Comparison of ENCODE assay signal across 9 cellular contexts in the genomic region with DNA sequence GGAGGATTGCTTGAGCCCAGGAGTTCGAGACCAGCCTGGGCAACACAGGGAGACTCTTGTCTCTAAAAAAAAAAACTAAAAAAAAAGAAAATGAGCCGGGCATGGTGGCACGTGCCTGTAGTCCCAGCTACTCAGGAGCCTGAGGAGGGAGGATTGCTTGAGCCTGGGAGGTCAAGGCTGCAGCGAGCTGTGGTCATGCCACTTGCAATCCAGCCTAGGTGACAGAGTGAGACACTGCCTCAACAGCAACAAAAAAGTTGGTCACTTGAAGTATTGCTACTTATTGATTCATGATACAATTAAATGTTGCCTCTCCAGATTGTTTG. TPM values are rescaled to one million over a fixed set of nuclear protein-coding genes. Genes with fewer than 3 reads are reported as not detected.
DNase-seq lines count a peak whose midpoint lies in the region; ATAC-seq and TF ChIP-seq lines count a peak whose summit lies in the region.
"Had no signal": no experiment of that assay in that cellular context is flagged by ENCODE, and none has a peak within 500 bp of the region (broad histone marks: within the 10 kb centered on the region; RNA-seq: fewer than 3 reads in every experiment).

No MANE protein-coding gene starts in this region.

- no peak for ATAC-seq in activated CD4-positive, alpha-beta T cell treated with anti-CD3 and anti-CD28 coated beads for 36 hours
- no peak for ATAC-seq in CD4-positive, alpha-beta T cell (ENCODE audit: poor library complexity)

- no peak overlapping the region for H3K27ac Mint-ChIP-seq in activated CD4-positive, alpha-beta T cell treated with anti-CD3 and anti-CD28 coated beads for 36 hours
- peak overlapping the region; percentile 99 for H3K27ac Mint-ChIP-seq in progenitor cell of endocrine pancreas
- no peak overlapping the region for H3K27ac Mint-ChIP-seq in CD4-positive, alpha-beta T cell

- H3K27me3 ChIP-seq in PC-9 (ENCODE audit: insufficient read depth, low read depth): no peaks in the 10 kb centered on the region
- no peaks in the 10 kb centered on the region for H3K27me3 ChIP-seq in CD4-positive, alpha-beta T cell (ENCODE audit: control insufficient read depth, insufficient read depth, low read length)

- no peaks in the 10 kb centered on the region; the same call in 1 of the 2 replicates for H3K79me2 ChIP-seq in PC-9 (ENCODE audit: low read depth)

- H3K9me3 ChIP-seq in PC-9 (ENCODE audit: insufficient read depth, low read depth): no peaks in the 10 kb centered on the region
- no peaks in the 10 kb centered on the region for H3K9me3 ChIP-seq in CD4-positive, alpha-beta T cell (ENCODE audit: control insufficient read depth, low read length)

- CTCF ChIA-PET in activated CD4-positive, alpha-beta T cell treated with anti-CD3 and anti-CD28 coated beads for 36 hours (lab: Charles Lee): no interaction called here
- CTCF ChIA-PET in PC-9 (lab: Charles Lee): no interaction called here
- CTCF ChIA-PET in CD4-positive, alpha-beta T cell (lab: Charles Lee): no interaction called here

- peaks cover 10% of the 10 kb centered on the region for H3K27me3 Mint-ChIP-seq in activated CD4-positive, alpha-beta T cell treated with anti-CD3 and anti-CD28 coated beads for 36 hours
- H3K27me3 Mint-ChIP-seq in progenitor cell of endocrine pancreas: peaks cover 3% of the 10 kb centered on the region
- H3K27me3 Mint-ChIP-seq in CD4-positive, alpha-beta T cell: peaks cover 14% of the 10 kb centered on the region

- H3K4me3 Mint-ChIP-seq in activated CD4-positive, alpha-beta T cell treated with anti-CD3 and anti-CD28 coated beads for 36 hours: peak overlapping the region; percentile 44
- peak overlapping the region; percentile 59 for H3K4me3 Mint-ChIP-seq in progenitor cell of endocrine pancreas (ENCODE audit: low read depth)
- H3K4me3 Mint-ChIP-seq in CD4-positive, alpha-beta T cell: no peak overlapping the region

- no peak overlapping the region for H2AFZ ChIP-seq in PC-9

- H3K4me2 ChIP-seq in PC-9: peak overlapping the region; percentile 75

- peaks cover 13% of the 10 kb centered on the region for H3F3A ChIP-seq in PC-9 (ENCODE audit: insufficient read depth, low read depth)

- H3K36me3 ChIP-seq in PC-9 (ENCODE audit: low read depth): no peaks in the 10 kb centered on the region

- no peaks in the 10 kb centered on the region for H4K20me1 ChIP-seq in PC-9 (ENCODE audit: insufficient read depth)

- POLR2A ChIA-PET in activated CD4-positive, alpha-beta T cell treated with anti-CD3 and anti-CD28 coated beads for 36 hours (lab: Charles Lee): no interaction called here
- POLR2A ChIA-PET in PC-9 (lab: Charles Lee; ENCODE audit: unreplicated experiment): no interaction called here
- POLR2A ChIA-PET in CD4-positive, alpha-beta T cell (lab: Charles Lee): no interaction called here

- H3K9me3 Mint-ChIP-seq in activated CD4-positive, alpha-beta T cell treated with anti-CD3 and anti-CD28 coated beads for 36 hours (ENCODE audit: low read depth): no peaks in the 10 kb centered on the region
- no peaks in the 10 kb centered on the region for H3K9me3 Mint-ChIP-seq in progenitor cell of endocrine pancreas (ENCODE audit: low read depth)
- H3K9me3 Mint-ChIP-seq in CD4-positive, alpha-beta T cell: no peaks in the 10 kb centered on the region

- H3K4me3 ChIP-seq in PC-9 (peak overlapping the region; percentile 56), epithelial cell of proximal tubule (ENCODE audit: low read depth, low read length) (peak overlapping the region; percentile 16)

- BruUV-seq in PC-9 (replicated peaks; lab: Mats Ljungman, UMichigan): no TSS peak

- H3K27ac ChIP-seq in PC-9: no peak overlapping the region
- no peak overlapping the region for H3K27ac ChIP-seq in CD4-positive, alpha-beta T cell (ENCODE audit: low read depth, low read length)

- H3K4me1 Mint-ChIP-seq in activated CD4-positive, alpha-beta T cell treated with anti-CD3 and anti-CD28 coated beads for 36 hours: peaks cover 6% of the 10 kb centered on the region
- peaks cover 1% of the 10 kb centered on the region for H3K4me1 Mint-ChIP-seq in progenitor cell of endocrine pancreas (ENCODE audit: low read depth)
- peaks cover 4% of the 10 kb centered on the region for H3K4me1 Mint-ChIP-seq in CD4-positive, alpha-beta T cell (ENCODE audit: low read depth)

- no peaks in the 10 kb centered on the region for H3K9me2 ChIP-seq in PC-9 (ENCODE audit: insufficient read depth)

- TF ChIP-seq CTCF in PC-9 (conservative IDR thresholded peaks at IDR 0.05) (no peak), epithelial cell of proximal tubule (conservative IDR thresholded peaks at IDR 0.05; ENCODE audit: low read depth, low read length) (no peak), progenitor cell of endocrine pancreas (IDR thresholded peaks at IDR 0.05; ENCODE audit: unreplicated experiment) (no peak)
- TF ChIP-seq CTCF in CD4-positive, alpha-beta T cell (IDR thresholded peaks at IDR 0.05): no peak

- H3K36me3 Mint-ChIP-seq in activated CD4-positive, alpha-beta T cell treated with anti-CD3 and anti-CD28 coated beads for 36 hours (ENCODE audit: low read depth): no peaks in the 10 kb centered on the region
- H3K36me3 Mint-ChIP-seq in progenitor cell of endocrine pancreas (ENCODE audit: insufficient read depth): peaks cover 2% of the 10 kb centered on the region
- no peaks in the 10 kb centered on the region for H3K36me3 Mint-ChIP-seq in CD4-positive, alpha-beta T cell (ENCODE audit: low read depth)

- no peak for DNase-seq in activated CD4-positive, alpha-beta T cell treated with anti-CD3 and anti-CD28 coated beads for 36 hours
- DNase-seq in activated CD4-positive, alpha-beta T cell treated with anti-CD3 and anti-CD28 coated beads for 48 hours: no peak
- DNase-seq in PC-9: no peak
- no peak for DNase-seq in epithelial cell of proximal tubule (ENCODE audit: low read depth)
- no peak for DNase-seq in progenitor cell of endocrine pancreas (ENCODE audit: low spot score, unreplicated experiment)
- no peak for DNase-seq in CD4-positive, alpha-beta T cell
- no peak for DNase-seq in stimulated activated CD8-positive, alpha-beta memory T cell treated with anti-CD3 and anti-CD28 coated beads, Interleukin-4, amount 100 ng/mL, for 48 hours
- DNase-seq in NCI-H128 (lab: John Stamatoyannopoulos, UW; ENCODE audit: unreplicated experiment): no peak
- DNase-seq: NCI-H1105 had no signal

- peaks cover 16% of the 10 kb centered on the region for H3K4me1 ChIP-seq in PC-9 (replicated peaks; ENCODE audit: insufficient read depth)

- intact Hi-C loops in activated CD4-positive, alpha-beta T cell treated with anti-CD3 and anti-CD28 coated beads for 36 hours (cut with DNase I, micrococcal nuclease): no loop called here
- intact Hi-C loops in PC-9 (cut with micrococcal nuclease; ENCODE audit: unreplicated experiment): loop anchor here (2.0 kb wide), 1 partner anchor 60 kb away; no protein-coding TSS in a partner anchor
- intact Hi-C loops in CD4-positive, alpha-beta T cell (cut with DNase I, micrococcal nuclease): no loop called here

RNA-seq across cellular contexts. Expression of gene CXADR, which starts 57.9 kb away (rescaled TPM):
- under 1 TPM; 0.30 to 0.91 TPM for total RNA-seq in activated CD4-positive, alpha-beta T cell treated with anti-CD3 and anti-CD28 coated beads for 36 hours
- 12.7 and 21.7 TPM in 2 replicates for total RNA-seq in PC-9 (2021)
- total RNA-seq in epithelial cell of proximal tubule: 21.1 and 22.1 TPM in 2 replicates
- 58.1 and 65.9 TPM in 2 replicates for total RNA-seq in progenitor cell of endocrine pancreas
- under 1 TPM; 0.52 to 0.53 TPM for total RNA-seq in CD4-positive, alpha-beta T cell
